In the genomic region with DNA sequence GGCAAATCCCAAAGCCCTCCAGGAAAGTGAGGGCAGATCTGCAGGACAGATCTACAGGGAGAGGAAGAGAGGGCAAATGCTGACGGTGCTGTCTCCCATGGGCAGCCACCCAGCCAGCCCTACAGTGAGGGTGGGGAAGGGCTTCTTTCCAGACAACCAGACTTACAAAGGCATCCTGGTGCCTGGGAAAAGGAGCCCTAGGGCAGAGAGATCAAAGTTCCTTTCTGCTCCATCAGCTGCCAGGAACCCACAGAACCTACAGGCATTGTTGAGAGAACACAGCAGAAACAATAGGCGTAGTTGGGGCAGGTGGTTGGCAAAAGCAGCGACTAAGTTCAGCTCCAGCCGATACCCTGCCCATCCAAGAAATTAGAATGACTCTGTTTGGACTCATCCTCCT, we compare ENCODE assay signal across 23 cellular contexts.
"Had no signal": no experiment of that assay in that cellular context is flagged by ENCODE, and none has a peak within 500 bp of the region (broad histone marks: within the 10 kb centered on the region; RNA-seq: fewer than 3 reads in every experiment).

No MANE protein-coding gene starts in this region.

- H3K27me3 ChIP-seq: gastrocnemius medialis, hepatocyte, right atrium auricular region, sigmoid colon, thyroid gland had no signal

- DNase-seq: dermis blood vessel endothelial cell; effector memory CD8-positive, alpha-beta T cell; erythroblast; gastrocnemius medialis; head of caudate nucleus; kidney glomerular epithelial cell; left colon; left ventricle myocardium superior; lower lobe of right lung; natural killer cell; sigmoid colon; stimulated activated CD4-positive, alpha-beta T cell treated with anti-CD3 and anti-CD28 coated beads, Interleukin-2, amount 100 ng/mL, for 24 hours; stimulated activated CD4-positive, alpha-beta T cell treated with anti-CD3 and anti-CD28 coated beads, Interleukin-4, amount 100 ng/mL, for 24 hours; stimulated activated naive CD4-positive, alpha-beta T cell treated with Interleukin-2 at 50 U/mL for 16 hours; stomach; thyroid gland had no signal

- H3K27me3 Mint-ChIP-seq: type B pancreatic cell had no signal

- H3K27ac Mint-ChIP-seq: effector memory CD8-positive, alpha-beta T cell; natural killer cell; progenitor cell of endocrine pancreas; stimulated activated effector memory CD8-positive, alpha-beta T cell treated with anti-CD3 and anti-CD28 coated beads, Interleukin-12 subunit alpha, Interleukin-12 subunit beta, amount 100 ng/mL, for 72 hours; type B pancreatic cell had no signal

- H3K4me3 ChIP-seq: coronary artery, gastrocnemius medialis, hepatocyte, lower lobe of right lung, right atrium auricular region, sigmoid colon, stomach, thyroid gland had no signal

- H3K36me3 Mint-ChIP-seq: natural killer cell; stimulated activated effector memory CD8-positive, alpha-beta T cell treated with anti-CD3 and anti-CD28 coated beads, Interleukin-12 subunit alpha, Interleukin-12 subunit beta, amount 100 ng/mL, for 72 hours; type B pancreatic cell had no signal

- ATAC-seq: effector memory CD8-positive, alpha-beta T cell; gastrocnemius medialis; left colon; left ventricle myocardium superior; lower lobe of right lung; natural killer cell; stimulated activated effector memory CD8-positive, alpha-beta T cell treated with anti-CD3 and anti-CD28 coated beads, Interleukin-12 subunit alpha, Interleukin-12 subunit beta, amount 100 ng/mL, for 72 hours had no signal

- H3K9me3 ChIP-seq: gastrocnemius medialis, lower lobe of right lung, right atrium auricular region, sigmoid colon, stomach, thyroid gland had no signal

- H3K4me1 ChIP-seq: gastrocnemius medialis, lower lobe of right lung, parathyroid adenoma, right atrium auricular region, sigmoid colon, stomach had no signal

- H3K4me2 ChIP-seq: hepatocyte had no signal

- H3K4me1 Mint-ChIP-seq: natural killer cell; stimulated activated effector memory CD8-positive, alpha-beta T cell treated with anti-CD3 and anti-CD28 coated beads, Interleukin-12 subunit alpha, Interleukin-12 subunit beta, amount 100 ng/mL, for 72 hours had no signal

- H3K27ac ChIP-seq: coronary artery, gastrocnemius medialis, hepatocyte, lower lobe of right lung, parathyroid adenoma, right atrium auricular region, sigmoid colon, stomach, thyroid gland had no signal

- H3K36me3 ChIP-seq: gastrocnemius medialis, lower lobe of right lung, right atrium auricular region, sigmoid colon, stomach, thyroid gland had no signal

- H3K79me2 ChIP-seq: hepatocyte, parathyroid adenoma had no signal

- H2AFZ ChIP-seq: hepatocyte, parathyroid adenoma had no signal

- H3K9ac ChIP-seq: parathyroid adenoma had no signal

- H3K4me3 Mint-ChIP-seq: effector memory CD8-positive, alpha-beta T cell; natural killer cell; stimulated activated effector memory CD8-positive, alpha-beta T cell treated with anti-CD3 and anti-CD28 coated beads, Interleukin-12 subunit alpha, Interleukin-12 subunit beta, amount 100 ng/mL, for 72 hours; type B pancreatic cell had no signal

- H3K9me3 Mint-ChIP-seq: effector memory CD8-positive, alpha-beta T cell; stimulated activated effector memory CD8-positive, alpha-beta T cell treated with anti-CD3 and anti-CD28 coated beads, Interleukin-12 subunit alpha, Interleukin-12 subunit beta, amount 100 ng/mL, for 72 hours; type B pancreatic cell had no signal
